14 cellular contexts compared by ENCODE assay signal in the genomic region with DNA sequence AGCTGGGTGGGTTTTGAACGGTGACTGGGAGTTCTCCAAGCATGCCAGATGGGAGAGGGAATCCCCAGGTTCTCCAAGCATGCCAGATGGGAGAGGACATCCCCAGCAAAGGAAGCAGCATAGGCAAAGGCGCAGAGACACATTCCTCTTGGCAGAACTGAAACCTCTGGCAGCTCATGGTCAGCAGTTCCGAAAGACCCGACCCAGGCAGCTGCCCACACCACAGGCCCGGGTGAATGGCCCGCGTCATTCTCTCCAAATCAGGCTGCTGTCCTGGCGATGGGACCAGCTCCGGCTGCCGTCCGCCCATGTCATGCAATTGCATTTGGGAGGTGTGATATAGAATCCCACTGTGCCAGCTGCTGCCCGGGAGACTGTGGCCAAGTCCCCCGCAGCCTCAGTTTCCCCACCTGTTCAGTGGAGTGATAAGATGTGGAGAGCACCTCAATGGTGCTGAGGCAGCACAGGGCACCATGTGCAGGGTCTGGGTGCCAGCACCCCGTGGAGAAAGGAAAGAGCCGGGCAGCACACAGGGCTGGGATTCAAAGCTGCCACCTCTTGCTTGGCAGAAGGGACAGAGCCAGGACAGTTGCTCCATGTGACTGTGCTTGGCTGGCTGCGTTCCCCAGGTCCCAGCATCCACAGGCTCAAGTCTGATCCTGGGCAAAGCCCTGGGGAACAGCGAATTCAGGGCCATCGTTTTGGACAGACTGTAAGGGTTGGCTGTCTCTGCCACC. TPM values are rescaled to one million over a fixed set of nuclear protein-coding genes. Genes with fewer than 3 reads are reported as not detected.
"Had no signal": no experiment of that assay in that cellular context is flagged by ENCODE, and none has a peak within 500 bp of the region (broad histone marks: within the 10 kb centered on the region; RNA-seq: fewer than 3 reads in every experiment).

No MANE protein-coding gene starts in this region.

- H3K4me1 ChIP-seq: adrenal gland, pancreas, spleen had no signal

- H3K36me3 ChIP-seq: adrenal gland, pancreas, spleen, suprapubic skin, upper lobe of left lung had no signal

- H3K27me3 ChIP-seq: adrenal gland, pancreas, upper lobe of left lung had no signal

- H3K9me3 ChIP-seq: adrenal gland, pancreas, spleen, suprapubic skin, upper lobe of left lung had no signal

- ATAC-seq: activated CD4-positive, CD25-positive, alpha-beta regulatory T cell treated with anti-CD3 and anti-CD28 coated beads, Interleukin-2, amount 50 U/mL, for 24 hours; effector memory CD8-positive, alpha-beta T cell; pancreas had no signal

- H3K27ac ChIP-seq: adrenal gland, epithelial cell of prostate, pancreas, spleen, suprapubic skin, upper lobe of left lung had no signal

- FAIRE-seq: pancreas had no signal

- DNase-seq: activated naive CD4-positive, alpha-beta T cell treated with anti-CD3 and anti-CD28 coated beads, Interleukin-2, amount 50 U/mL, for 16 hours; central memory CD4-positive, alpha-beta T cell; effector memory CD8-positive, alpha-beta T cell; mesenchymal stem cell; spleen; stimulated activated CD4-positive, alpha-beta T cell treated with anti-CD3 and anti-CD28 coated beads, Interleukin-2, amount 100 ng/mL, for 24 hours; stimulated activated naive CD4-positive, alpha-beta T cell treated with Interleukin-2 at 50 U/mL for 16 hours had no signal

- H3K4me3 ChIP-seq: adrenal gland, pancreas, spleen, suprapubic skin, upper lobe of left lung had no signal

RNA-seq across cellular contexts. Expression of gene ZNF469, which starts 8.2 kb away (rescaled TPM):
- polyA plus RNA-seq: neural cell had no signal
